ENCODE assay signal across 1 cellular context in genomic region chr17:43609613-43610385, GRCh38.
A peak's percentile ranks its signal among the peaks of the same experiment; 100 is the strongest.
TF ChIP-seq lines count a peak whose summit lies in the region.

No MANE protein-coding gene starts in this region.

TF ChIP-seq in IMR-90, 13 proteins besides CTCF, POLR2A, EP300 and RAD21:
- TF ChIP-seq ELK1 (IDR thresholded peaks at IDR 0.05; ENCODE audit: borderline replicate concordance, low read depth, low read length) (no peak), CEBPB (IDR thresholded peaks at IDR 0.05; ENCODE audit: low read depth, low read length) (peak; percentile 63)
